Comparison of ENCODE assay signal across 27 cellular contexts in the genomic region with DNA sequence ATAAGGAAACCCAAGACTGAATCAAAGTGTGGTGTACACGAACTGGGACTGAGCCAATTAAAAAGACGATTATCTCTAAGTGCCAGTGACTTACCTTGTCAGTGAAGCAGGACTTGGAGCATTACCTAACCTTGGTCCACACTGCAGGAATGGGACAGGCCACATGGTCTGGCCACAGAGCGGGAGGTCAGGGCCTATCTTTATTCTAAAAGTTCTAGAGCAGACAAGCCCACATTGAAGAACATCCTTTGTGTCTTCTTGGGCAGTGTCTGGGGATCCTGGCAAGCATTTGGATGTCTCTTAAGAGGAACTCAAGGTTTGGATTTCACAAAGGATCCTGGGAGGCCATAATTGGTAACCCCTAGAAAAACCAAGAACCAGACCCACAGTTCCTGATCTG. TPM values are rescaled to one million over a fixed set of nuclear protein-coding genes. Genes with fewer than 3 reads are reported as not detected.
"Had no signal": no experiment of that assay in that cellular context is flagged by ENCODE, and none has a peak within 500 bp of the region (broad histone marks: within the 10 kb centered on the region; RNA-seq: fewer than 3 reads in every experiment).

No MANE protein-coding gene starts in this region.

- DNase-seq: dorsolateral prefrontal cortex; effector CD4-positive, alpha-beta T cell; foreskin fibroblast; gastrocnemius medialis; head of caudate nucleus; kidney; midbrain; naive thymus-derived CD4-positive, alpha-beta T cell; stimulated activated CD4-positive, alpha-beta T cell treated with anti-CD3 and anti-CD28 coated beads, Interleukin-2, amount 100 ng/mL, for 24 hours; stimulated activated CD4-positive, alpha-beta T cell treated with anti-CD3 and anti-CD28 coated beads, Interleukin-4, amount 100 ng/mL, for 24 hours; stimulated activated naive CD4-positive, alpha-beta T cell treated with Interleukin-2 at 50 U/mL for 16 hours; stomach; thyroid gland; trophoblast cell had no signal

- H3K4me3 Mint-ChIP-seq: endodermal cell; memory B cell; naive thymus-derived CD4-positive, alpha-beta T cell; nephron; neural progenitor cell; stimulated activated effector memory CD8-positive, alpha-beta T cell treated with anti-CD3 and anti-CD28 coated beads, Interleukin-12 subunit alpha, Interleukin-12 subunit beta, amount 100 ng/mL, for 72 hours had no signal

- H3K27me3 ChIP-seq: gastrocnemius medialis, neural progenitor cell, stomach, thyroid gland, vagina had no signal

- H3K27ac ChIP-seq: dorsolateral prefrontal cortex, epithelial cell of prostate, gastrocnemius medialis, neural progenitor cell, parathyroid adenoma, stomach, thyroid gland, vagina had no signal

- FAIRE-seq: kidney had no signal

- H3K4me2 ChIP-seq: neural progenitor cell had no signal

- H3K36me3 Mint-ChIP-seq: memory B cell; naive thymus-derived CD4-positive, alpha-beta T cell; stimulated activated effector memory CD8-positive, alpha-beta T cell treated with anti-CD3 and anti-CD28 coated beads, Interleukin-12 subunit alpha, Interleukin-12 subunit beta, amount 100 ng/mL, for 72 hours had no signal

- H3K4me1 Mint-ChIP-seq: memory B cell; stimulated activated effector memory CD8-positive, alpha-beta T cell treated with anti-CD3 and anti-CD28 coated beads, Interleukin-12 subunit alpha, Interleukin-12 subunit beta, amount 100 ng/mL, for 72 hours had no signal

- H3K4me3 ChIP-seq: dorsolateral prefrontal cortex, gastrocnemius medialis, lung, neural progenitor cell, stomach, thyroid gland, vagina had no signal

- H3K9me3 ChIP-seq: gastrocnemius medialis, stomach, thyroid gland, vagina had no signal

- ATAC-seq: esophagus mucosa; gastrocnemius medialis; left lobe of liver; naive thymus-derived CD4-positive, alpha-beta T cell; sciatic nerve; stimulated activated effector memory CD8-positive, alpha-beta T cell treated with anti-CD3 and anti-CD28 coated beads, Interleukin-12 subunit alpha, Interleukin-12 subunit beta, amount 100 ng/mL, for 72 hours had no signal

- H3K9ac ChIP-seq: neural progenitor cell, parathyroid adenoma had no signal

- H3K4me1 ChIP-seq: neural progenitor cell, thyroid gland had no signal

- H3K27me3 Mint-ChIP-seq: progenitor cell of endocrine pancreas had no signal

- H3K9me3 Mint-ChIP-seq: endodermal cell; memory B cell; naive thymus-derived CD4-positive, alpha-beta T cell; nephron; neural progenitor cell; stimulated activated effector memory CD8-positive, alpha-beta T cell treated with anti-CD3 and anti-CD28 coated beads, Interleukin-12 subunit alpha, Interleukin-12 subunit beta, amount 100 ng/mL, for 72 hours had no signal

- H3K27ac Mint-ChIP-seq: endodermal cell; memory B cell; naive thymus-derived CD4-positive, alpha-beta T cell; nephron; neural progenitor cell; progenitor cell of endocrine pancreas; stimulated activated effector memory CD8-positive, alpha-beta T cell treated with anti-CD3 and anti-CD28 coated beads, Interleukin-12 subunit alpha, Interleukin-12 subunit beta, amount 100 ng/mL, for 72 hours had no signal

- H3K36me3 ChIP-seq: gastrocnemius medialis, neural progenitor cell, vagina had no signal

- H2AFZ ChIP-seq: neural progenitor cell, parathyroid adenoma had no signal

RNA-seq across cellular contexts. Expression of gene SPRY4, which starts 16.5 kb away (rescaled TPM):
- polyA plus RNA-seq: naive thymus-derived CD4-positive, alpha-beta T cell had no signal
